Comparison of ENCODE assay signal across 7 cellular contexts in genomic region chr4:5532100-5532499, GRCh38.
"Had no signal": no experiment of that assay in that cellular context is flagged by ENCODE, and none has a peak within 500 bp of the region (broad histone marks: within the 10 kb centered on the region; RNA-seq: fewer than 3 reads in every experiment).

No MANE protein-coding gene starts in this region.

- FAIRE-seq: G401.6, GM12878, GM12891, GM12892, GM18507, GM19239 had no signal

- ATAC-seq: GM12878 had no signal

- DNase-seq: GDM1 had no signal

- H3K4me3 ChIP-seq: GM12878 had no signal
